Comparison of ENCODE assay signal across 24 cellular contexts in genomic region chr5:123095694-123096120, GRCh38. TPM values are rescaled to one million over a fixed set of nuclear protein-coding genes. Genes with fewer than 3 reads are reported as not detected.
DNase-seq lines count a peak whose midpoint lies in the region; ATAC-seq and TF ChIP-seq lines count a peak whose summit lies in the region.
"Had no signal": no experiment of that assay in that cellular context is flagged by ENCODE, and none has a peak within 500 bp of the region (broad histone marks: within the 10 kb centered on the region; RNA-seq: fewer than 3 reads in every experiment).

No MANE protein-coding gene starts in this region.

- H3K36me3 ChIP-seq in left ventricle myocardium inferior (no peaks in the 10 kb centered on the region), iPS DF 6.9 (ENCODE audit: control insufficient read depth, insufficient read depth, low read length) (no peaks in the 10 kb centered on the region), neural cell (ENCODE audit: insufficient read depth, low read length) (no peaks in the 10 kb centered on the region), aorta (ENCODE audit: control insufficient read depth in 1 of 2, insufficient read depth in 2 of 2, low read length in 1 of 2) (no peaks in the 10 kb centered on the region)
- H3K36me3 ChIP-seq: BE2C, brain microvascular endothelial cell, MG63, pancreas, Peyer's patch had no signal

- ATAC-seq in Right ventricle myocardium inferior = no peak
- no peak for ATAC-seq in aorta (ENCODE audit: low FRiP score)
- ATAC-seq in GM19397 (IDR thresholded peaks at IDR 0.05; ENCODE audit: unreplicated experiment) = no peak
- ATAC-seq: pancreas had no signal

- H3K27ac Mint-ChIP-seq in MCF 10A (ENCODE audit: low read depth, unreplicated experiment) = no peak overlapping the region
- H3K27ac Mint-ChIP-seq in Calu3 (ENCODE audit: unreplicated experiment) = no peak overlapping the region
- H3K27ac Mint-ChIP-seq: activated naive CD8-positive, alpha-beta T cell had no signal

- H3K36me3 Mint-ChIP-seq in MCF 10A (ENCODE audit: insufficient read depth, unreplicated experiment) (peaks cover 4% of the 10 kb centered on the region), Calu3 (ENCODE audit: insufficient read depth, unreplicated experiment) (peaks cover 19% of the 10 kb centered on the region)
- H3K36me3 Mint-ChIP-seq: activated naive CD8-positive, alpha-beta T cell had no signal

- H3K79me2 ChIP-seq in neural cell (replicated peaks; ENCODE audit: insufficient read depth, low read length) = no peaks in the 10 kb centered on the region

- intact Hi-C loops in left ventricle myocardium inferior (cut with micrococcal nuclease) = no loop called here
- intact Hi-C loops in Right ventricle myocardium inferior (cut with DNase I) = no loop called here
- intact Hi-C loops in aorta (cut with DNase I) = loop anchor here (2.0 to 5.0 kb wide), 6 partner anchors 42 to 267 kb away; no protein-coding TSS in a partner anchor
- intact Hi-C loops in MCF 10A (cut with micrococcal nuclease) = loop anchor here (10.0 kb wide), 1 partner anchor 201 kb away; no protein-coding TSS in a partner anchor
- intact Hi-C loops in Calu3 (cut with micrococcal nuclease; ENCODE audit: unreplicated experiment) = no loop called here

- H3K9me3 Mint-ChIP-seq in MCF 10A (ENCODE audit: unreplicated experiment) = no peaks in the 10 kb centered on the region
- H3K9me3 Mint-ChIP-seq in Calu3 (ENCODE audit: low read depth, unreplicated experiment) = no peaks in the 10 kb centered on the region

- no peak for DNase-seq in left ventricle myocardium inferior
- DNase-seq in Right ventricle myocardium inferior (ENCODE audit: missing footprints) = no peak
- DNase-seq in iPS DF 6.9 (ENCODE audit: low read depth, low spot score) = no peak
- DNase-seq in aorta = no peak
- DNase-seq in MCF 10A (ENCODE audit: unreplicated experiment) = no peak
- no peak for DNase-seq in Calu3
- DNase-seq: 8988T; BE2C; brain microvascular endothelial cell; Caco-2; foreskin melanocyte; GM23248; MG63; NCI-H1694 treated with DMSO at 0.1 percent for 48 hours; NCI-H226; Peyer's patch; stimulated activated CD4-positive, alpha-beta T cell treated with anti-CD3 and anti-CD28 coated beads, Interleukin-2, amount 100 ng/mL, for 24 hours; stimulated activated naive CD4-positive, alpha-beta T cell treated with Interleukin-2 at 50 U/mL for 16 hours had no signal

- WGBS in iPS DF 6.9 (ENCODE audit: insufficient coverage, insufficient read length) = no CpG with 5 or more reads among the region's 12 CpGs
- 5 to 6% methylated on average over 12 of the region's 12 CpGs for WGBS in aorta, 2 donors

- no peaks in the 10 kb centered on the region for H3F3A ChIP-seq in neural cell (ENCODE audit: insufficient read depth, low read length, poor library complexity, severe bottlenecking)

- POLR2A ChIA-PET in MCF 10A (lab: Yijun Ruan, JAX) = no interaction called here

- peak overlapping the region; percentile 39 for H3K4me3 ChIP-seq in left ventricle myocardium inferior
- peak overlapping the region; percentile 46; the same call in 1 of the 2 replicates for H3K4me3 ChIP-seq in iPS DF 6.9 (ENCODE audit: low read length)
- H3K4me3 ChIP-seq in neural cell (ENCODE audit: low read length) = no peak overlapping the region
- H3K4me3 ChIP-seq in aorta (ENCODE audit: low read length in 2 of 2) = peak overlapping the region; percentile 79 to 98
- H3K4me3 ChIP-seq: GM23248, MG63 had no signal

- TF ChIP-seq CTCF in left ventricle myocardium inferior (IDR thresholded peaks at IDR 0.05; ENCODE audit: borderline replicate concordance) (no peak), neural cell (IDR thresholded peaks at IDR 0.05; ENCODE audit: poor library complexity, severe bottlenecking) (no peak), MCF 10A (IDR thresholded peaks at IDR 0.05; ENCODE audit: unreplicated experiment) (no peak), Calu3 (IDR thresholded peaks at IDR 0.05; ENCODE audit: unreplicated experiment) (no peak)

- peaks cover 17% of the 10 kb centered on the region for H3K4me1 ChIP-seq in left ventricle myocardium inferior
- no peaks in the 10 kb centered on the region; the same call in 1 of the 2 replicates for H3K4me1 ChIP-seq in iPS DF 6.9 (ENCODE audit: control insufficient read depth, insufficient read depth, low read length)
- H3K4me1 ChIP-seq in aorta (ENCODE audit: control insufficient read depth in 1 of 2, insufficient read depth in 2 of 2, low read length in 2 of 2) = no peaks in the 10 kb centered on the region
- H3K4me1 ChIP-seq: BE2C, Caco-2 had no signal

- H3K27ac ChIP-seq in left ventricle myocardium inferior (replicated peaks) (no peak overlapping the region), iPS DF 6.9 (ENCODE audit: low read length) (no peak overlapping the region), neural cell (ENCODE audit: low read length) (no peak overlapping the region), aorta (ENCODE audit: low read depth in 1 of 2, low read length in 2 of 2) (peak overlapping the region; percentile 88 to 93)
- H3K27ac ChIP-seq: brain microvascular endothelial cell, GM23248, pancreas, Peyer's patch had no signal

- no peak for TF ChIP-seq RAD21 in neural cell (conservative IDR thresholded peaks at IDR 0.05)

- BruUV-seq in MCF 10A (replicated peaks; lab: Mats Ljungman, UMichigan) (no TSS peak), Calu3 (replicated peaks; lab: Mats Ljungman, UMichigan) (no TSS peak)

- H3K9me3 ChIP-seq in left ventricle myocardium inferior (replicated peaks) (no peaks in the 10 kb centered on the region), iPS DF 6.9 (ENCODE audit: control insufficient read depth, insufficient read depth, low read length) (no peaks in the 10 kb centered on the region), neural cell (ENCODE audit: low read length) (peaks cover 6% of the 10 kb centered on the region), aorta (ENCODE audit: control insufficient read depth, low read length) (no peaks in the 10 kb centered on the region)
- H3K9me3 ChIP-seq: BE2C, Caco-2, MG63, pancreas, Peyer's patch, SK-N-SH had no signal

- H4K20me1 ChIP-seq in neural cell (ENCODE audit: insufficient read depth) = no peaks in the 10 kb centered on the region

- H2AFZ ChIP-seq in neural cell (ENCODE audit: low read depth, low read length) = no peak overlapping the region
- H2AFZ ChIP-seq: GM23248 had no signal

- H3K4me2 ChIP-seq in neural cell (ENCODE audit: low read length) = no peak overlapping the region
- H3K4me2 ChIP-seq: SK-N-SH had no signal

- H3K27me3 ChIP-seq in left ventricle myocardium inferior (ENCODE audit: low read depth) = peaks cover 100% of the 10 kb centered on the region
- H3K27me3 ChIP-seq in iPS DF 6.9 (ENCODE audit: control insufficient read depth, insufficient read depth, low read length) = peaks cover 89% of the 10 kb centered on the region
- H3K27me3 ChIP-seq in neural cell (ENCODE audit: insufficient read depth, low read depth, low read length) = peaks cover 100% of the 10 kb centered on the region
- H3K27me3 ChIP-seq in aorta (ENCODE audit: control insufficient read depth in 1 of 2, insufficient read depth in 2 of 2, low read length in 1 of 2) = no peaks in the 10 kb centered on the region

- CTCF ChIA-PET in MCF 10A (lab: Yijun Ruan, JAX) = no interaction called here
- CTCF ChIA-PET in Calu3 (lab: Charles Lee) = no interaction called here

- TF ChIP-seq EP300 in neural cell (conservative IDR thresholded peaks at IDR 0.05; ENCODE audit: poor library complexity, severe bottlenecking) = no peak

- H3K4me1 Mint-ChIP-seq in MCF 10A (ENCODE audit: insufficient read depth, unreplicated experiment) (peaks cover 6% of the 10 kb centered on the region), Calu3 (ENCODE audit: low read depth, unreplicated experiment) (peaks cover 24% of the 10 kb centered on the region)

- H3K9ac ChIP-seq in neural cell (ENCODE audit: low read length) = no peak overlapping the region
- H3K9ac ChIP-seq: GM23248, SK-N-SH had no signal

- H3K27me3 Mint-ChIP-seq in MCF 10A (ENCODE audit: insufficient read depth, unreplicated experiment) (peaks cover 41% of the 10 kb centered on the region), Calu3 (ENCODE audit: unreplicated experiment) (peaks cover 58% of the 10 kb centered on the region)

- H3K9me2 ChIP-seq in neural cell (ENCODE audit: insufficient read depth, low read length) = no peaks in the 10 kb centered on the region
- H3K9me2 ChIP-seq: SK-N-SH had no signal

- H3K4me3 Mint-ChIP-seq in MCF 10A (ENCODE audit: unreplicated experiment) = no peak overlapping the region
- no peak overlapping the region for H3K4me3 Mint-ChIP-seq in Calu3 (ENCODE audit: low read depth, unreplicated experiment)
- H3K4me3 Mint-ChIP-seq: activated naive CD8-positive, alpha-beta T cell had no signal

TF ChIP-seq in neural cell, 6 proteins besides CTCF, POLR2A, EP300 and RAD21 (continues in another document):
- no peak for TF ChIP-seq MXI1 (conservative IDR thresholded peaks at IDR 0.05; ENCODE audit: poor library complexity, severe bottlenecking)
- peak; percentile 11 for TF ChIP-seq POLR2AphosphoS5 (IDR thresholded peaks at IDR 0.05)
- no peak for TF ChIP-seq EZH2 (IDR thresholded peaks at IDR 0.05; ENCODE audit: borderline replicate concordance, insufficient read depth, low read length, poor library complexity, severe bottlenecking)
- TF ChIP-seq TAF1 (IDR thresholded peaks at IDR 0.05; ENCODE audit: low read depth) = no peak
- no peak for TF ChIP-seq SMC3 (conservative IDR thresholded peaks at IDR 0.05; ENCODE audit: poor library complexity)

RNA-seq across cellular contexts. Expression of gene PRDM6, which starts 6.7 kb away (rescaled TPM):
- total RNA-seq in left ventricle myocardium inferior (0.47 TPM), Right ventricle myocardium inferior (0.81 TPM), aorta (10 to 100 TPM; 26.8 to 40.5 TPM), MCF 10A (2022) (0.98 and 1.3 TPM in 2 replicates), Calu3 (2022) (0.17 and 1.6 TPM in 2 replicates)
- polyA plus RNA-seq in neural cell (0.14 and 0.35 TPM in 2 replicates), aorta (10 to 100 TPM in 1 of 2 donors, 1 to 10 TPM in 1; 7.4 to 30.6 TPM)
- 0.24 and 0.69 TPM in 2 replicates for polyA minus RNA-seq in neural cell
- total RNA-seq: activated CD8-positive, alpha-beta memory T cell treated with anti-CD3 and anti-CD28 coated beads for 36 hours had no signal

RNA-seq across cellular contexts. Expression of gene PPIC, which starts 59.2 kb away (rescaled TPM):
- total RNA-seq in left ventricle myocardium inferior (47.5 TPM), Right ventricle myocardium inferior (46.0 TPM), aorta (10 to 100 TPM; 52.5 to 71.1 TPM), MCF 10A (2022) (45.3 and 65.0 TPM in 2 replicates), Calu3 (2022) (43.5 and 43.9 TPM in 2 replicates)
- polyA plus RNA-seq in neural cell (not detected in 2 replicates), aorta (10 to 100 TPM; 59.9 to 71.7 TPM)
- 0.46 TPM in 1 of 2 replicates, not detected in the other for polyA minus RNA-seq in neural cell
- total RNA-seq: activated CD8-positive, alpha-beta memory T cell treated with anti-CD3 and anti-CD28 coated beads for 36 hours had no signal

Comparison
In these comparisons a context has a peak if more than half of its experiments do, and no peak if none do; other contexts are left out.
1. H3K27ac ChIP-seq: peak in aorta (2 of 2); none in left ventricle myocardium inferior (single experiment), iPS DF 6.9 (single experiment) and neural cell (single experiment).
2. RNA of gene PRDM6, which starts 6.7 kb away (total RNA-seq): 26.8 to 40.5 TPM in aorta; 0.98 to 1.3 TPM in MCF 10A, 0.81 TPM in Right ventricle myocardium inferior (single experiment), 0.47 TPM in left ventricle myocardium inferior (single experiment) and 0.17 to 1.6 TPM in Calu3; every median in the first group is over 10 times any median in the second.
3. intact Hi-C loops: an anchor here in aorta (2.0 to 5.0 kb wide) and MCF 10A (10.0 kb wide); none called in left ventricle myocardium inferior, Right ventricle myocardium inferior and Calu3.